ENCODE assay signal across 8 cellular contexts in the genomic region with DNA sequence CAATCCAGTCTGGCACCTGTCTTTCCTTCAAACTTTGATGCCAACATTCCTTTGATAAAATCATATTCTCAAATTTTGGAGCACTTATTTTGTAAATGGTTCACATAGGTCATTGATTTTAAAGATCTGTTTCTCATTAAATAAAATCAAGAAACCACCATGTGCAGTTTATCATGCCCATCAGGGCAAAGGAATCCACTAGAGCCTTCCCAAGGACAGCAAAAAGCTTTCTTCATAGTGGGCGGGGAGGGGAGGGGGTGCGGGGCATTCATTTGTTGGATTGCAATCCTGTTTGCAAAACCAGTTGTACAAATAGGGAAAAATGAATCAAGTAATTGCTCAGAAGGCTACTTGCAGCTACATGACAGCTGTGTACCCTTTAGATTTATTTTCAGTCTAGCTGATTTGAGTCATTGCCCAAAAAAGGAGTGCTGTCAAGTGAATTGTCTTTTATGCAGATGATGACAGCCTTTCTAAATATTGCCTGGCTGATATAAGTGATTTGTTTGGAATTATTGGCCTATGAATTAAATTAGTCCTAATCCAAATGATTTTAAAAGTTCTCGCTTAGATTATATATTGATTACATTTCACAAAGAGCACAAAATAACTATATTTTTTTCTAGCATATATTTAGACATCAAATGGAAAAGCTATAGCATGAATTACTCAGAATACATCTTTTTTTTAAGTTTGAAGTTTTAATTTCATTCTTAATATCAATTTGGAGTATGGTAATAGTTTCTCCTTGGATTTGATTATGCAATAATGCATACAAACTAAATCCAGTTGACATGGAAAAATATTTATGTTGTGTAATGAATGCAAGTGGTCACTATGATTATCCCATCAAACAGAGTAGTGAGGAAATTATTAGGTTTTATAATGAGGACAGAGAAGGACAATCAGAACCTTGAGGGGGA. TPM values are rescaled to one million over a fixed set of nuclear protein-coding genes. Genes with fewer than 3 reads are reported as not detected.
DNase-seq lines count a peak whose midpoint lies in the region; ATAC-seq and TF ChIP-seq lines count a peak whose summit lies in the region.

No MANE protein-coding gene starts in this region.

- H3K27me3 Mint-ChIP-seq in activated T-helper 1 cell treated with anti-CD3 and anti-CD28 coated beads, Interleukin-12 subunit alpha, Interleukin-12 subunit beta, Interleukin-2, Interleukin-4 antibody, amounts not matched to agents 30 ng/mL and 10 ng/mL and 1 ng/mL, durations not matched to agents 14 hours and 24 hours and 36 hours (ENCODE audit: insufficient read depth): peaks cover 2% of the 10 kb centered on the region
- no peaks in the 10 kb centered on the region for H3K27me3 Mint-ChIP-seq in natural killer cell (ENCODE audit: low read depth in 2 of 2)
- no peaks in the 10 kb centered on the region for H3K27me3 Mint-ChIP-seq in glutamatergic neuron (ENCODE audit: unreplicated experiment)

- TF ChIP-seq CTCF in natural killer cell (IDR thresholded peaks at IDR 0.05) (no peak), glutamatergic neuron (IDR thresholded peaks at IDR 0.05; ENCODE audit: partially characterized antibody, unreplicated experiment) (no peak)

- peaks cover 86% of the 10 kb centered on the region for H3K4me1 Mint-ChIP-seq in activated T-helper 1 cell treated with anti-CD3 and anti-CD28 coated beads, Interleukin-12 subunit alpha, Interleukin-12 subunit beta, Interleukin-2, Interleukin-4 antibody, amounts not matched to agents 30 ng/mL and 10 ng/mL and 1 ng/mL, durations not matched to agents 14 hours and 24 hours and 36 hours (ENCODE audit: low read depth)
- H3K4me1 Mint-ChIP-seq in natural killer cell: peaks cover 4 to 7% of the 10 kb centered on the region in 2 donors
- H3K4me1 Mint-ChIP-seq in glutamatergic neuron (ENCODE audit: low read depth, unreplicated experiment): no peaks in the 10 kb centered on the region

- H3K36me3 Mint-ChIP-seq in activated T-helper 1 cell treated with anti-CD3 and anti-CD28 coated beads, Interleukin-12 subunit alpha, Interleukin-12 subunit beta, Interleukin-2, Interleukin-4 antibody, amounts not matched to agents 30 ng/mL and 10 ng/mL and 1 ng/mL, durations not matched to agents 14 hours and 24 hours and 36 hours (ENCODE audit: low read depth): peaks cover 47% of the 10 kb centered on the region
- H3K36me3 Mint-ChIP-seq in natural killer cell (no peaks in the 10 kb centered on the region), glutamatergic neuron (ENCODE audit: unreplicated experiment) (no peaks in the 10 kb centered on the region)

- H3K4me3 Mint-ChIP-seq in activated T-helper 1 cell treated with anti-CD3 and anti-CD28 coated beads, Interleukin-12 subunit alpha, Interleukin-12 subunit beta, Interleukin-2, Interleukin-4 antibody, amounts not matched to agents 30 ng/mL and 10 ng/mL and 1 ng/mL, durations not matched to agents 14 hours and 24 hours and 36 hours: peak overlapping the region; percentile 31
- H3K4me3 Mint-ChIP-seq in natural killer cell (no peak overlapping the region), glutamatergic neuron (ENCODE audit: unreplicated experiment) (no peak overlapping the region)

- intact Hi-C loops in activated T-helper 1 cell treated with anti-CD3 and anti-CD28 coated beads, Interleukin-12 subunit alpha, Interleukin-12 subunit beta, Interleukin-2, Interleukin-4 antibody, amounts not matched to agents 30 ng/mL and 10 ng/mL and 1 ng/mL, durations not matched to agents 14 hours and 24 hours and 36 hours (cut with micrococcal nuclease): loop anchor here (1.0 to 2.0 kb wide), 5 partner anchors 41 to 233 kb away; no protein-coding TSS in a partner anchor
- intact Hi-C loops in natural killer cell (cut with micrococcal nuclease): no loop called here

- peak overlapping the region; percentile 90 for H3K27ac Mint-ChIP-seq in activated T-helper 1 cell treated with anti-CD3 and anti-CD28 coated beads, Interleukin-12 subunit alpha, Interleukin-12 subunit beta, Interleukin-2, Interleukin-4 antibody, amounts not matched to agents 30 ng/mL and 10 ng/mL and 1 ng/mL, durations not matched to agents 14 hours and 24 hours and 36 hours
- no peak overlapping the region for H3K27ac Mint-ChIP-seq in natural killer cell
- no peak overlapping the region for H3K27ac Mint-ChIP-seq in glutamatergic neuron (ENCODE audit: unreplicated experiment)

- no peaks in the 10 kb centered on the region for H3K9me3 Mint-ChIP-seq in activated T-helper 1 cell treated with anti-CD3 and anti-CD28 coated beads, Interleukin-12 subunit alpha, Interleukin-12 subunit beta, Interleukin-2, Interleukin-4 antibody, amounts not matched to agents 30 ng/mL and 10 ng/mL and 1 ng/mL, durations not matched to agents 14 hours and 24 hours and 36 hours
- H3K9me3 Mint-ChIP-seq in natural killer cell: no peaks in the 10 kb centered on the region
- no peaks in the 10 kb centered on the region for H3K9me3 Mint-ChIP-seq in glutamatergic neuron (ENCODE audit: unreplicated experiment)

- DNase-seq in AG20443 (ENCODE audit: low spot score) (peak; percentile 43), HPDE6-E6E7 (ENCODE audit: extremely low spot score) (peak; percentile 64), kidney glomerular epithelial cell (lab: John Stamatoyannopoulos, UW) (peak; percentile 35), natural killer cell (no peak), glutamatergic neuron (no peak)
- DNase-seq in activated T-helper 1 cell treated with anti-CD3 and anti-CD28 coated beads, Interleukin-12 subunit alpha, Interleukin-12 subunit beta, Interleukin-2, Interleukin-4 antibody, amounts not matched to agents 30 ng/mL and 10 ng/mL and 1 ng/mL, durations not matched to agents 14 hours and 24 hours and 36 hours (ENCODE audit: low spot score): no peak

- ATAC-seq in natural killer cell: no peak
- ATAC-seq in GM19023 (IDR thresholded peaks at IDR 0.05; ENCODE audit: unreplicated experiment): no peak
- no peak for ATAC-seq in HG02763 (IDR thresholded peaks at IDR 0.05; ENCODE audit: unreplicated experiment)

RNA-seq across cellular contexts. Expression of gene LRRC8B, which starts 23.2 kb away (rescaled TPM):
- total RNA-seq in activated T-helper 1 cell treated with anti-CD3 and anti-CD28 coated beads, Interleukin-12 subunit alpha, Interleukin-12 subunit beta, Interleukin-2, Interleukin-4 antibody, amounts not matched to agents 30 ng/mL and 10 ng/mL and 1 ng/mL, durations not matched to agents 14 hours and 24 hours and 36 hours: 62.3 and 69.9 TPM in 2 replicates
- total RNA-seq in natural killer cell: 1 to 10 TPM; 1.7 to 2.9 (median 2.9) TPM
- total RNA-seq in glutamatergic neuron (ENCODE audit: unreplicated experiment): 17.7 TPM

Comparison
In these comparisons a context has a peak if more than half of its experiments do, and no peak if none do; other contexts are left out.
1. DNase-seq: peak in AG20443 (single experiment), HPDE6-E6E7 (single experiment) and kidney glomerular epithelial cell (single experiment); none in activated T-helper 1 cell treated with anti-CD3 and anti-CD28 coated beads, Interleukin-12 subunit alpha, Interleukin-12 subunit beta, Interleukin-2, Interleukin-4 antibody, amounts not matched to agents 30 ng/mL and 10 ng/mL and 1 ng/mL, durations not matched to agents 14 hours and 24 hours and 36 hours (single experiment), natural killer cell (single experiment) and glutamatergic neuron (single experiment).